Comparison of ENCODE assay signal across 10 cellular contexts in genomic region chr13:106680796-106681482, GRCh38.
DNase-seq lines count a peak whose midpoint lies in the region; ATAC-seq and TF ChIP-seq lines count a peak whose summit lies in the region.
"Had no signal": no experiment of that assay in that cellular context is flagged by ENCODE, and none has a peak within 500 bp of the region (broad histone marks: within the 10 kb centered on the region; RNA-seq: fewer than 3 reads in every experiment).

No MANE protein-coding gene starts in this region.

- H3K4me1 ChIP-seq in left ventricle myocardium inferior (peaks cover 26% of the 10 kb centered on the region), right atrium auricular region (no peaks in the 10 kb centered on the region), upper lobe of right lung (peaks cover 3% of the 10 kb centered on the region)

- H3K27me3 ChIP-seq in left ventricle myocardium inferior (ENCODE audit: low read depth) (no peaks in the 10 kb centered on the region), right atrium auricular region (no peaks in the 10 kb centered on the region), upper lobe of right lung (no peaks in the 10 kb centered on the region)
- H3K27me3 ChIP-seq: tibial nerve had no signal

- no peak overlapping the region for H3K4me3 ChIP-seq in left ventricle myocardium inferior
- H3K4me3 ChIP-seq in right atrium auricular region: no peak overlapping the region
- H3K4me3 ChIP-seq in upper lobe of right lung: no peak overlapping the region
- H3K4me3 ChIP-seq: tibial nerve had no signal

- POLR2A ChIA-PET in GM10248 (lab: Yijun Ruan, JAX): no interaction called here

- ATAC-seq in upper lobe of right lung: peak; percentile 50

- no peak for TF ChIP-seq CTCF in left ventricle myocardium inferior (IDR thresholded peaks at IDR 0.05; ENCODE audit: borderline replicate concordance)
- no peak for TF ChIP-seq CTCF in right atrium auricular region (IDR thresholded peaks at IDR 0.05)
- no peak for TF ChIP-seq CTCF in upper lobe of right lung (IDR thresholded peaks at IDR 0.05)
- TF ChIP-seq CTCF in GM10248 (IDR thresholded peaks at IDR 0.05; ENCODE audit: control extremely low read depth, extremely low read depth, low read depth, missing control alignments): no peak

- H3K27ac ChIP-seq in left ventricle myocardium inferior (replicated peaks): peak overlapping the region; percentile 53
- no peak overlapping the region for H3K27ac ChIP-seq in right atrium auricular region
- H3K27ac ChIP-seq in upper lobe of right lung: no peak overlapping the region
- H3K27ac ChIP-seq: tibial nerve had no signal

- intact Hi-C loops in left ventricle myocardium inferior (cut with micrococcal nuclease): no loop called here
- intact Hi-C loops in upper lobe of right lung (cut with DNase I): no loop called here

- CTCF ChIA-PET in GM10248 (lab: Yijun Ruan, JAX): no interaction called here

- H3K9me3 ChIP-seq in left ventricle myocardium inferior (replicated peaks) (no peaks in the 10 kb centered on the region), right atrium auricular region (no peaks in the 10 kb centered on the region), upper lobe of right lung (no peaks in the 10 kb centered on the region)
- H3K9me3 ChIP-seq: tibial nerve had no signal

- H3K36me3 ChIP-seq in left ventricle myocardium inferior: no peaks in the 10 kb centered on the region
- H3K36me3 ChIP-seq in right atrium auricular region: no peaks in the 10 kb centered on the region
- H3K36me3 ChIP-seq in upper lobe of right lung: no peaks in the 10 kb centered on the region
- H3K36me3 ChIP-seq: tibial nerve had no signal

- DNase-seq in left ventricle myocardium inferior: no peak
- no peak for DNase-seq in right atrium auricular region (ENCODE audit: low spot score)
- peak; percentile 67 for DNase-seq in globus pallidus (ENCODE audit: low spot score)
- peak; percentile 47 for DNase-seq in midbrain (lab: John Stamatoyannopoulos, UW)
- DNase-seq in upper lobe of right lung: no peak
- DNase-seq in dedifferentiated amniotic fluid mesenchymal stem cell (ENCODE audit: extremely low spot score): no peak
- no peak for DNase-seq in NCI-H510A (lab: John Stamatoyannopoulos, UW)
- DNase-seq in GM10248 (ENCODE audit: extremely low spot score): no peak
- DNase-seq: activated gamma-delta T cell treated with Interleukin-2 at 50 U/mL for 16 hours had no signal

Comparison
In these comparisons a context has a peak if more than half of its experiments do, and no peak if none do; other contexts are left out.
1. DNase-seq: peak in globus pallidus (single experiment) and midbrain (single experiment); none in left ventricle myocardium inferior (single experiment), right atrium auricular region (single experiment), upper lobe of right lung (single experiment), dedifferentiated amniotic fluid mesenchymal stem cell (single experiment), NCI-H510A (single experiment) and GM10248 (single experiment).